9 cellular contexts compared by ENCODE assay signal in the genomic region with DNA sequence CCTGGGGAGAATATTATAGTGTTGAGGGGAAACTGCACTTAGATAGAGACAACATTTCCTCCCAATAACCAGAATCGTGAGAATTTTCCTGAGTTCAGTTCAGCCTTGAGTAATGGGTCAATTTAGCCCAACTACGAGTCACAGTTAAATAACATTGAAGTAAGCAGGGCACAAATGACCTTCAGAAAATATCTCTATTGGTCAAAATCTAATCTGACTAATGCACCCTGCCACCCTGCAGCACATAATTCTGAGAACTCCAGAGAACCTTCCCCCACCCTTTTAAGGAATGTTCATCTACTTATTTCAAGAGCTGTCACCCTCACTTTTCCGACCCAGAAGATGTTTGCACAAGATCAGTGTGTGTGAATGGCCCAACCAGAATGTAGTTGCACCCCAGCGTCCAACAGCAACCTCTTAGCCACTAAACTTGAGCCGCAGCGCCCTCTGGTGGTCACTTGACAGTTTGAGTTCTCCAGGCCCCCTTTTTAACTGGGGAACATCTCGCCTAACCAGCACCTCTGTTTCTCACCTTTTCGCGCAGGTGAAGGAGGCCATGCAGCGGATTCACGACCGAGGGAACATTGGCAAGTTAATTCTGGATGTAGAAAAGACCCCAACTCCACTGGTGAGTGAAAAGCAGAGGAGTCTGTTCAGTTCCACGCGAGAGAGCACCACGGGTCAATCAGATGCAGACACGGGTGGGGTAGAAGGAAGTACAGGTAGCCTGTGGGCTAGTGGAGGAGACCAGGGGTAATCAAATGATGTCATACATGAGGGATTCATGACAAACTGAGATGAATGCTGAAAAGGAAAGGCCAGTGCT. TPM values are rescaled to one million over a fixed set of nuclear protein-coding genes. Genes with fewer than 3 reads are reported as not detected.
DNase-seq lines count a peak whose midpoint lies in the region; ATAC-seq and TF ChIP-seq lines count a peak whose summit lies in the region.
"Had no signal": no experiment of that assay in that cellular context is flagged by ENCODE, and none has a peak within 500 bp of the region (broad histone marks: within the 10 kb centered on the region; RNA-seq: fewer than 3 reads in every experiment).

No MANE protein-coding gene starts in this region.

- H3K4me1 ChIP-seq in BE2C (no peaks in the 10 kb centered on the region), Panc1 (ENCODE audit: control insufficient read depth, insufficient read depth, low read length) (no peaks in the 10 kb centered on the region), suprapubic skin (no peaks in the 10 kb centered on the region)

- H3K27ac ChIP-seq in Panc1 (ENCODE audit: low read length) (no peak overlapping the region), suprapubic skin (no peak overlapping the region)

- H3K27me3 ChIP-seq in BE2C (no peaks in the 10 kb centered on the region; the same call in 1 of the 2 replicates), Panc1 (ENCODE audit: control insufficient read depth, insufficient read depth, low read length) (no peaks in the 10 kb centered on the region), suprapubic skin (no peaks in the 10 kb centered on the region)

- no peaks in the 10 kb centered on the region for H3K9me3 ChIP-seq in BE2C
- no peaks in the 10 kb centered on the region for H3K9me3 ChIP-seq in Panc1 (ENCODE audit: control insufficient read depth, insufficient read depth, low read depth, low read length)
- no peaks in the 10 kb centered on the region for H3K9me3 ChIP-seq in suprapubic skin

- no peaks in the 10 kb centered on the region for H3K9me3 Mint-ChIP-seq in activated T-helper 1 cell treated with anti-CD3 and anti-CD28 coated beads, Interleukin-12 subunit alpha, Interleukin-12 subunit beta, Interleukin-2, Interleukin-4 antibody, amounts not matched to agents 30 ng/mL and 10 ng/mL and 1 ng/mL, durations not matched to agents 14 hours and 24 hours and 36 hours
- H3K9me3 Mint-ChIP-seq: IgD-negative memory B cell had no signal

- DNase-seq in BE2C (peak; percentile 77), HT1080 (ENCODE audit: low read depth) (peak; percentile 28), Panc1 (ENCODE audit: low read depth, low spot score) (peak; percentile 15), foreskin melanocyte (peak; percentile 29), occipital lobe (lab: John Stamatoyannopoulos, UW) (peak; percentile 51), suprapubic skin (ENCODE audit: low spot score in 2 of 2) (peak; percentile 81 to 84)
- DNase-seq in activated T-helper 1 cell treated with anti-CD3 and anti-CD28 coated beads, Interleukin-12 subunit alpha, Interleukin-12 subunit beta, Interleukin-2, Interleukin-4 antibody, amounts not matched to agents 30 ng/mL and 10 ng/mL and 1 ng/mL, durations not matched to agents 14 hours and 24 hours and 36 hours (ENCODE audit: low spot score): peak; percentile 51

- no peak overlapping the region for H3K27ac Mint-ChIP-seq in activated T-helper 1 cell treated with anti-CD3 and anti-CD28 coated beads, Interleukin-12 subunit alpha, Interleukin-12 subunit beta, Interleukin-2, Interleukin-4 antibody, amounts not matched to agents 30 ng/mL and 10 ng/mL and 1 ng/mL, durations not matched to agents 14 hours and 24 hours and 36 hours
- H3K27ac Mint-ChIP-seq: IgD-negative memory B cell had no signal

- H3K36me3 Mint-ChIP-seq in activated T-helper 1 cell treated with anti-CD3 and anti-CD28 coated beads, Interleukin-12 subunit alpha, Interleukin-12 subunit beta, Interleukin-2, Interleukin-4 antibody, amounts not matched to agents 30 ng/mL and 10 ng/mL and 1 ng/mL, durations not matched to agents 14 hours and 24 hours and 36 hours (ENCODE audit: low read depth): no peaks in the 10 kb centered on the region
- H3K36me3 Mint-ChIP-seq: IgD-negative memory B cell had no signal

- H3K36me3 ChIP-seq in BE2C: no peaks in the 10 kb centered on the region
- H3K36me3 ChIP-seq in Panc1 (ENCODE audit: control insufficient read depth, insufficient read depth, low read length): no peaks in the 10 kb centered on the region
- H3K36me3 ChIP-seq in suprapubic skin: no peaks in the 10 kb centered on the region

- POLR2A ChIA-PET in Panc1 (lab: Charles Lee): no interaction called here

- H3K27me3 Mint-ChIP-seq in activated T-helper 1 cell treated with anti-CD3 and anti-CD28 coated beads, Interleukin-12 subunit alpha, Interleukin-12 subunit beta, Interleukin-2, Interleukin-4 antibody, amounts not matched to agents 30 ng/mL and 10 ng/mL and 1 ng/mL, durations not matched to agents 14 hours and 24 hours and 36 hours (ENCODE audit: insufficient read depth): peaks cover 8% of the 10 kb centered on the region

- TF ChIP-seq CTCF in BE2C (IDR thresholded peaks at IDR 0.05; ENCODE audit: low read depth, low read length) (peak; percentile 69), Panc1 (IDR thresholded peaks at IDR 0.05) (peak; percentile 77), suprapubic skin (IDR thresholded peaks at IDR 0.05) (peak; percentile 40 to 65)

- H3K4me3 Mint-ChIP-seq in activated T-helper 1 cell treated with anti-CD3 and anti-CD28 coated beads, Interleukin-12 subunit alpha, Interleukin-12 subunit beta, Interleukin-2, Interleukin-4 antibody, amounts not matched to agents 30 ng/mL and 10 ng/mL and 1 ng/mL, durations not matched to agents 14 hours and 24 hours and 36 hours: no peak overlapping the region
- H3K4me3 Mint-ChIP-seq: IgD-negative memory B cell had no signal

- no peak for TF ChIP-seq POLR2A in suprapubic skin (IDR thresholded peaks at IDR 0.05)

- CTCF ChIA-PET in Panc1 (lab: Charles Lee): no interaction called here

- no TSS peak for BruUV-seq in Panc1 (replicated peaks; lab: Mats Ljungman, UMichigan)

- in situ Hi-C loops in Panc1 (cut with HindIII; ENCODE audit: low pct_unique_long_range_greater_than_20kb, low sequenced_read_pairs): no loop called here

- 33% methylated on average over 16 of the region's 16 CpGs for WGBS in suprapubic skin

- H3K4me3 ChIP-seq in BE2C (ENCODE audit: low read depth, low read length): no peak overlapping the region
- no peak overlapping the region for H3K4me3 ChIP-seq in Panc1 (ENCODE audit: low read depth in 2 of 2, low read length in 2 of 2)
- H3K4me3 ChIP-seq in suprapubic skin: no peak overlapping the region

- H3K4me1 Mint-ChIP-seq in activated T-helper 1 cell treated with anti-CD3 and anti-CD28 coated beads, Interleukin-12 subunit alpha, Interleukin-12 subunit beta, Interleukin-2, Interleukin-4 antibody, amounts not matched to agents 30 ng/mL and 10 ng/mL and 1 ng/mL, durations not matched to agents 14 hours and 24 hours and 36 hours (ENCODE audit: low read depth): no peaks in the 10 kb centered on the region

- intact Hi-C loops in Panc1 (cut with micrococcal nuclease; ENCODE audit: unreplicated experiment): loop anchor here (1.0 to 10.0 kb wide), 2 partner anchors 296 to 737 kb away; no protein-coding TSS in a partner anchor
- intact Hi-C loops in activated T-helper 1 cell treated with anti-CD3 and anti-CD28 coated beads, Interleukin-12 subunit alpha, Interleukin-12 subunit beta, Interleukin-2, Interleukin-4 antibody, amounts not matched to agents 30 ng/mL and 10 ng/mL and 1 ng/mL, durations not matched to agents 14 hours and 24 hours and 36 hours (cut with micrococcal nuclease): loop anchor here (1.0 to 10.0 kb wide), 5 partner anchors 31 to 735 kb away; partner anchors contain the start of gene VAT1L

- TF ChIP-seq EP300 in suprapubic skin (IDR thresholded peaks at IDR 0.05): no peak

- peak; percentile 79 for ATAC-seq in GM19043 (IDR thresholded peaks at IDR 0.05; ENCODE audit: low read depth, unreplicated experiment)
- ATAC-seq in Panc1: peak; percentile 90

RNA-seq across cellular contexts. Expression of gene CLEC3A, which starts 50.8 kb away (rescaled TPM):
- polyA plus RNA-seq in BE2C (2012; ENCODE audit: insufficient read depth, insufficient read length, low read depth): not detected
- not detected in 2 replicates for total RNA-seq in HT1080 (2014; rRNA removed; shearing (Covaris generic))
- not detected in 2 replicates for polyA plus RNA-seq in HT1080 (2015; cell fraction: cytosol; rRNA removed)
- 0.10 TPM in 1 of 2 replicates, not detected in the other for polyA plus RNA-seq in HT1080 (2015; cell fraction: nucleus; rRNA removed)
- total RNA-seq in Panc1 (2021; ENCODE audit: unreplicated experiment): 0.23 TPM
- not detected for polyA plus RNA-seq in Panc1 (2012; ENCODE audit: insufficient read length)
- not detected in 2 replicates for total RNA-seq in activated T-helper 1 cell treated with anti-CD3 and anti-CD28 coated beads, Interleukin-12 subunit alpha, Interleukin-12 subunit beta, Interleukin-2, Interleukin-4 antibody, amounts not matched to agents 30 ng/mL and 10 ng/mL and 1 ng/mL, durations not matched to agents 14 hours and 24 hours and 36 hours
- total RNA-seq in occipital lobe: not detected
- total RNA-seq in suprapubic skin: not detected
- polyA plus RNA-seq: IgD-negative memory B cell had no signal

Comparison
In these comparisons a context has a peak if more than half of its experiments do, and no peak if none do; other contexts are left out.
1. DNase-seq: peak in every context shown above with its lines; median percentile 82 in suprapubic skin; 77 in BE2C; 51 in activated T-helper 1 cell treated with anti-CD3 and anti-CD28 coated beads, Interleukin-12 subunit alpha, Interleukin-12 subunit beta, Interleukin-2, Interleukin-4 antibody, amounts not matched to agents 30 ng/mL and 10 ng/mL and 1 ng/mL, durations not matched to agents 14 hours and 24 hours and 36 hours; 51 in occipital lobe; 29 in foreskin melanocyte; 28 in HT1080; 15 in Panc1.